ENCODE assay signal across 16 cellular contexts in genomic region chr3:197137741-197138140, GRCh38.
"Had no signal": no experiment of that assay in that cellular context is flagged by ENCODE, and none has a peak within 500 bp of the region (broad histone marks: within the 10 kb centered on the region; RNA-seq: fewer than 3 reads in every experiment).

No MANE protein-coding gene starts in this region.

- H3K27ac ChIP-seq: coronary artery, gastroesophageal sphincter, prostate gland, thoracic aorta had no signal

- H3K4me3 ChIP-seq: coronary artery, gastroesophageal sphincter, prostate gland, thoracic aorta had no signal

- H3K27me3 ChIP-seq: gastroesophageal sphincter had no signal

- H3K4me1 ChIP-seq: prostate gland had no signal

- H3K36me3 ChIP-seq: prostate gland had no signal

- DNase-seq: activated CD4-positive, alpha-beta T cell treated with anti-CD3 and anti-CD28 coated beads, Interleukin-2, amount 10 ng/mL, durations not matched to agents 7 days and 5 days; activated CD4-positive, CD25-positive, alpha-beta regulatory T cell; activated naive CD4-positive, alpha-beta T cell treated with anti-CD3 and anti-CD28 coated beads for 36 hours; activated T-cell treated with anti-CD3 and anti-CD28 coated beads for 4 hours; central memory CD4-positive, alpha-beta T cell; effector CD8-positive, alpha-beta T cell; hypothalamus; occipital lobe; stimulated activated CD4-positive, alpha-beta T cell treated with anti-CD3 and anti-CD28 coated beads, Interleukin-4, amount 100 ng/mL, for 1 hour; T-helper 17 cell had no signal

- H3K9me3 ChIP-seq: gastroesophageal sphincter, prostate gland, thoracic aorta had no signal

- ATAC-seq: activated T-helper 17 cell treated with anti-CD3 and anti-CD28 coated beads, Interleukin-2, amount 50 U/mL, for 72 hours; gastroesophageal sphincter; natural killer cell treated with Interleukin-12 subunit alpha and Interleukin-12 subunit beta and Interleukin-15 and Interleukin-18, amount 100 ng/mL, for 72 hours; T-helper 17 cell had no signal
